ENCODE assay signal across 18 cellular contexts in genomic region chr11:46987183-46987582, GRCh38.
"Had no signal": no experiment of that assay in that cellular context is flagged by ENCODE, and none has a peak within 500 bp of the region (broad histone marks: within the 10 kb centered on the region; RNA-seq: fewer than 3 reads in every experiment).

No MANE protein-coding gene starts in this region.

- FAIRE-seq: astrocyte, endothelial cell of umbilical vein had no signal

- H3K36me3 ChIP-seq: adrenal gland, breast epithelium, thyroid gland had no signal

- H3K4me3 ChIP-seq: adrenal gland, breast epithelium, hepatocyte, left ventricle myocardium inferior, thyroid gland had no signal

- H3K27ac ChIP-seq: adrenal gland, breast epithelium, hepatocyte, left ventricle myocardium inferior, thyroid gland had no signal

- H3K4me1 ChIP-seq: adrenal gland, breast epithelium, left ventricle myocardium inferior had no signal

- DNase-seq: activated CD4-positive, alpha-beta T cell treated with anti-CD3 and anti-CD28 coated beads, Interleukin-2, amount 50 U/mL, for 1 hour; activated CD4-positive, CD25-positive, alpha-beta regulatory T cell treated with anti-CD3 and anti-CD28 coated beads, Interleukin-2, amount 50 U/mL, for 72 hours; activated CD8-positive, alpha-beta memory T cell treated with anti-CD3 and anti-CD28 coated beads, Interleukin-2, amount 50 U/mL, for 4 hours; activated effector memory CD4-positive, alpha-beta T cell treated with anti-CD3 and anti-CD28 coated beads, Interleukin-2, amount 50 U/mL, for 16 hours; activated T-cell treated with anti-CD3 and anti-CD28 coated beads, Interleukin-2, amount 50 U/mL, for 48 hours; adrenal gland; cerebellar nuclear complex; effector CD8-positive, alpha-beta T cell; foreskin fibroblast; kidney glomerular epithelial cell; left ventricle myocardium inferior; stimulated activated CD4-positive, alpha-beta T cell treated with anti-CD3 and anti-CD28 coated beads, Interleukin-2, amount 100 ng/mL, for 24 hours; stimulated activated naive CD4-positive, alpha-beta T cell treated with Interleukin-2 at 50 U/mL for 16 hours; thyroid gland had no signal

- H3K79me2 ChIP-seq: hepatocyte had no signal

- H3K9me3 ChIP-seq: adrenal gland, breast epithelium, thyroid gland had no signal

- H3K4me2 ChIP-seq: hepatocyte had no signal

- H2AFZ ChIP-seq: hepatocyte had no signal

- H3K27me3 ChIP-seq: adrenal gland, breast epithelium, hepatocyte, thyroid gland had no signal
